19 cellular contexts compared by ENCODE assay signal in the genomic region with DNA sequence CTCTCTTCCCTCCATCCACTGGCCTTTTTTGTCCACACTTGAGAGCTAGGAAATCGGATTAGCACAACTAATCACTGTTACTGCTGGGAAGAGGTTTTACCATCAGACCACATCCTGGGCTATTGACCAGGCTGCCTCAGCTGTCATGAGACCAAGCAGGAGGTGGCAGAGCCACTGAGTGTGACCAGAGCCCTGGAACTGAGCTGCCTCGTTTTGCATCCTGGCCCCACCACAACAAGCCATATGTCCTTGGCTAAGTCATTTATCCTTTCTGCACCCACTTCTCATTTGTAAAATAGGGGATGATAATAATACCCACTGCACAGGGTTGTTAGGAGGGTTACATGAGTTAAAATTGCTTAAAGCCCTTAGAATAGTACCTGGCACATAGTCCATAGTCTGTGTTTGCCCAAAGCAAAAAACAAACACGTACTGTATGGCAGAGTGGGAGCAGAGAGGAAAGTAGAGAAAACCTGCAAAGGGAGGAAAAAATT. TPM values are rescaled to one million over a fixed set of nuclear protein-coding genes. Genes with fewer than 3 reads are reported as not detected.
"Had no signal": no experiment of that assay in that cellular context is flagged by ENCODE, and none has a peak within 500 bp of the region (broad histone marks: within the 10 kb centered on the region; RNA-seq: fewer than 3 reads in every experiment).

No MANE protein-coding gene starts in this region.

- H3K9me3 ChIP-seq: body of pancreas, left lung had no signal

- H3K27me3 ChIP-seq: body of pancreas, foreskin keratinocyte, left lung had no signal

- DNase-seq: activated CD4-positive, alpha-beta T cell treated with anti-CD3 and anti-CD28 coated beads, Interleukin-2, amount 10 ng/mL, durations not matched to agents 24 days and 14 days; activated T-cell treated with anti-CD3 and anti-CD28 coated beads for 4 hours; amniotic stem cell; body of pancreas; central memory CD4-positive, alpha-beta T cell; effector CD4-positive, alpha-beta T cell; foreskin keratinocyte; left lung; mesendoderm; right cardiac atrium; stimulated activated CD4-positive, alpha-beta T cell treated with anti-CD3 and anti-CD28 coated beads, Interleukin-2, amount 100 ng/mL, for 24 hours; stimulated activated naive B cell treated with anti-CD40 and anti-IgM and Interleukin-4, amounts not matched to agents 10 μg/mL and 1 μg/mL and 100 μg/mL, for 72 hours; substantia nigra; T-cell; T1000 had no signal

- H3K4me1 ChIP-seq: left lung had no signal

- H3K27ac ChIP-seq: body of pancreas, coronary artery, foreskin keratinocyte, left lung had no signal

- ATAC-seq: activated naive CD4-positive, alpha-beta T cell treated with anti-CD3 and anti-CD28 coated beads, Interleukin-2, amount 50 U/mL, for 72 hours; body of pancreas; foreskin keratinocyte; left lung; right cardiac atrium; stimulated activated naive B cell treated with anti-CD40 and anti-IgM and Interleukin-4, amounts not matched to agents 10 μg/mL and 1 μg/mL and 100 μg/mL, for 72 hours; T-cell; WTC11 had no signal

- FAIRE-seq: endothelial cell of umbilical vein had no signal

- H3K4me3 ChIP-seq: body of pancreas, coronary artery, left lung had no signal

- H3K36me3 ChIP-seq: left lung had no signal

RNA-seq across cellular contexts. Expression of a gene that starts 34.1 kb away (rescaled TPM):
- total RNA-seq: activated naive CD4-positive, alpha-beta T cell treated with anti-CD3 and anti-CD28 coated beads, Interleukin-2, amount 50 U/mL, for 72 hours had no signal
